In genomic region chr1:26279598-26280332, GRCh38 we compare ENCODE assay signal across 1 cellular context.
TF ChIP-seq lines count a peak whose summit lies in the region.

Gene SH3BGRL3, plus strand, starts transcription at chr1:26280086. Its CDS starts 70 bp downstream, at chr1:26280156.

TF ChIP-seq in HepG2, 621 proteins besides CTCF, POLR2A, EP300 and RAD21 (continued from another document and continues in another):
- no peak for TF ChIP-seq MTF2 (CRISPR knock-in tag; IDR thresholded peaks at IDR 0.05; ENCODE audit: borderline replicate concordance)
- TF ChIP-seq ZNF790 (CRISPR knock-in tag; IDR thresholded peaks at IDR 0.05; ENCODE audit: borderline replicate concordance), result peak; percentile 85; the same call in 1 of the 2 replicates
- TF ChIP-seq MAFK (conservative IDR thresholded peaks at IDR 0.05 in 1 of 2, IDR thresholded peaks at IDR 0.05 in 1 of 2; ENCODE audit: low read length in 2 of 2), result no peak
- no peak for TF ChIP-seq ZNF33B (CRISPR knock-in tag; IDR thresholded peaks at IDR 0.05)
- no peak for TF ChIP-seq NFKBIZ (CRISPR knock-in tag; IDR thresholded peaks at IDR 0.05)
- TF ChIP-seq, protein P1, sequence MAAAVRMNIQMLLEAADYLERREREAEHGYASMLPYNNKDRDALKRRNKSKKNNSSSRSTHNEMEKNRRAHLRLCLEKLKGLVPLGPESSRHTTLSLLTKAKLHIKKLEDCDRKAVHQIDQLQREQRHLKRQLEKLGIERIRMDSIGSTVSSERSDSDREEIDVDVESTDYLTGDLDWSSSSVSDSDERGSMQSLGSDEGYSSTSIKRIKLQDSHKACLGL (CRISPR knock-in tag; IDR thresholded peaks at IDR 0.05), result peak; percentile 71
- TF ChIP-seq NFIC (IDR thresholded peaks at IDR 0.05; ENCODE audit: low read length), result no peak
- no peak for TF ChIP-seq ZNF720 (CRISPR knock-in tag; IDR thresholded peaks at IDR 0.05)
- TF ChIP-seq, protein P2, sequence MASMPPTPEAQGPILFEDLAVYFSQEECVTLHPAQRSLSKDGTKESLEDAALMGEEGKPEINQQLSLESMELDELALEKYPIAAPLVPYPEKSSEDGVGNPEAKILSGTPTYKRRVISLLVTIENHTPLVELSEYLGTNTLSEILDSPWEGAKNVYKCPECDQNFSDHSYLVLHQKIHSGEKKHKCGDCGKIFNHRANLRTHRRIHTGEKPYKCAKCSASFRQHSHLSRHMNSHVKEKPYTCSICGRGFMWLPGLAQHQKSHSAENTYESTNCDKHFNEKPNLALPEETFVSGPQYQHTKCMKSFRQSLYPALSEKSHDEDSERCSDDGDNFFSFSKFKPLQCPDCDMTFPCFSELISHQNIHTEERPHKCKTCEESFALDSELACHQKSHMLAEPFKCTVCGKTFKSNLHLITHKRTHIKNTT (CRISPR knock-in tag; IDR thresholded peaks at IDR 0.05), result no peak
- TF ChIP-seq ZMAT5 (CRISPR knock-in tag; IDR thresholded peaks at IDR 0.05; ENCODE audit: borderline replicate concordance, low read depth), result no peak
- TF ChIP-seq HOXA7 (CRISPR knock-in tag; IDR thresholded peaks at IDR 0.05), result no peak
- TF ChIP-seq KDM5A (IDR thresholded peaks at IDR 0.05; ENCODE audit: borderline replicate concordance, low read length), result no peak
- TF ChIP-seq MLLT10 (CRISPR knock-in tag; IDR thresholded peaks at IDR 0.05), result no peak
- peak; percentile 92 for TF ChIP-seq AGO1 (IDR thresholded peaks at IDR 0.05; ENCODE audit: low read depth, low read length, poor library complexity, severe bottlenecking)
- no peak; the same call in 1 of the 2 replicates for TF ChIP-seq GMEB2 (CRISPR knock-in tag; IDR thresholded peaks at IDR 0.05; ENCODE audit: low read depth)
- TF ChIP-seq HES4 (CRISPR knock-in tag; IDR thresholded peaks at IDR 0.05; ENCODE audit: borderline replicate concordance), result peak; percentile 70; the same call in 1 of the 2 replicates
- peak; percentile 44; the same call in 1 of the 2 replicates for TF ChIP-seq IRF2 (CRISPR knock-in tag; IDR thresholded peaks at IDR 0.05)
- TF ChIP-seq ZNF510 (CRISPR knock-in tag; IDR thresholded peaks at IDR 0.05; ENCODE audit: low read depth), result 0 out of 2 replicates have a peak, but pooled peaks have one; percentile 43
- TF ChIP-seq ZMYM4 (CRISPR knock-in tag; IDR thresholded peaks at IDR 0.05), result peak; percentile 35; the same call in 1 of the 2 replicates
- TF ChIP-seq ZNF562 (CRISPR knock-in tag; IDR thresholded peaks at IDR 0.05; ENCODE audit: borderline replicate concordance), result no peak
- TF ChIP-seq THAP8 (CRISPR knock-in tag; IDR thresholded peaks at IDR 0.05; ENCODE audit: borderline replicate concordance), result no peak
- TF ChIP-seq THAP7 (CRISPR knock-in tag; IDR thresholded peaks at IDR 0.05), result no peak; the same call in none of the 2 replicates
- TF ChIP-seq AKAP8 (CRISPR knock-in tag; IDR thresholded peaks at IDR 0.05), result peak; percentile 98
- TF ChIP-seq MTA1 (CRISPR knock-in tag; IDR thresholded peaks at IDR 0.05; ENCODE audit: borderline replicate concordance), result no peak
- TF ChIP-seq SALL1 (CRISPR knock-in tag; IDR thresholded peaks at IDR 0.05), result peak; percentile 75
- TF ChIP-seq PRDM4 (CRISPR knock-in tag; IDR thresholded peaks at IDR 0.05; ENCODE audit: borderline replicate concordance), result no peak
- TF ChIP-seq ZNF574 (CRISPR knock-in tag; IDR thresholded peaks at IDR 0.05), result peak; percentile 69; the same call in 1 of the 2 replicates
- peak; percentile 25; the same call in 1 of the 2 replicates for TF ChIP-seq THAP11 (CRISPR knock-in tag; IDR thresholded peaks at IDR 0.05)
- TF ChIP-seq ZNF841 (CRISPR knock-in tag; IDR thresholded peaks at IDR 0.05; ENCODE audit: borderline replicate concordance), result no peak
- TF ChIP-seq PCBP2 (optimal IDR thresholded peaks at IDR 0.05; ENCODE audit: low read depth, low read length, poor library complexity, severe bottlenecking), result no peak
- TF ChIP-seq, protein P3, sequence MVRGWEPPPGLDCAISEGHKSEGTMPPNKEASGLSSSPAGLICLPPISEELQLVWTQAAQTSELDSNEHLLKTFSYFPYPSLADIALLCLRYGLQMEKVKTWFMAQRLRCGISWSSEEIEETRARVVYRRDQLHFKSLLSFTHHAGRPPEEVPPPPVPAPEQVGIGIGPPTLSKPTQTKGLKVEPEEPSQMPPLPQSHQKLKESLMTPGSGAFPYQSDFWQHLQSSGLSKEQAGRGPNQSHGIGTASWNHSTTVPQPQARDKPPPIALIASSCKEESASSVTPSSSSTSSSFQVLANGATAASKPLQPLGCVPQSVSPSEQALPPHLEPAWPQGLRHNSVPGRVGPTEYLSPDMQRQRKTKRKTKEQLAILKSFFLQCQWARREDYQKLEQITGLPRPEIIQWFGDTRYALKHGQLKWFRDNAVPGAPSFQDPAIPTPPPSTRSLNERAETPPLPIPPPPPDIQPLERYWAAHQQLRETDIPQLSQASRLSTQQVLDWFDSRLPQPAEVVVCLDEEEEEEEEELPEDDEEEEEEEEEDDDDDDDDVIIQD (CRISPR knock-in tag; IDR thresholded peaks at IDR 0.05; ENCODE audit: low read depth), result no peak
- TF ChIP-seq NR1H2 (CRISPR knock-in tag; IDR thresholded peaks at IDR 0.05; ENCODE audit: borderline replicate concordance, low read depth), result no peak
- TF ChIP-seq ATF7 (IDR thresholded peaks at IDR 0.05), result no peak
- no peak for TF ChIP-seq ATF7 (CRISPR knock-in tag; IDR thresholded peaks at IDR 0.05)
- no peak; the same call in 1 of the 2 replicates for TF ChIP-seq ZNF670 (CRISPR knock-in tag; IDR thresholded peaks at IDR 0.05; ENCODE audit: borderline replicate concordance)
- TF ChIP-seq, protein P4, sequence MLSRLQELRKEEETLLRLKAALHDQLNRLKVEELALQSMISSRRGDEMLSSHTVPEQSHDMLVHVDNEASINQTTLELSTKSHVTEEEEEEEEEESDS (CRISPR knock-in tag; IDR thresholded peaks at IDR 0.05; ENCODE audit: borderline replicate concordance), result 0 out of 2 replicates have a peak, but pooled peaks have one; percentile 68
- peak; percentile 50; the same call in 1 of the 2 replicates for TF ChIP-seq MYC (CRISPR knock-in tag; IDR thresholded peaks at IDR 0.05; ENCODE audit: borderline replicate concordance)
- TF ChIP-seq NCOA5 (CRISPR knock-in tag; IDR thresholded peaks at IDR 0.05), result no peak
- TF ChIP-seq GABPA (IDR thresholded peaks at IDR 0.05; ENCODE audit: low read depth, low read length), result peak; percentile 35
- TF ChIP-seq GABPA (CRISPR knock-in tag; IDR thresholded peaks at IDR 0.05; ENCODE audit: low read depth), result no peak
- TF ChIP-seq TEF (CRISPR knock-in tag; IDR thresholded peaks at IDR 0.05), result no peak
- TF ChIP-seq ZNF12 (CRISPR knock-in tag; IDR thresholded peaks at IDR 0.05), result 0 out of 2 replicates have a peak, but pooled peaks have one; percentile 10
- no peak for TF ChIP-seq ZSCAN20 (CRISPR knock-in tag; IDR thresholded peaks at IDR 0.05; ENCODE audit: borderline replicate concordance)
- peak; percentile 86 for TF ChIP-seq RNF2 (conservative IDR thresholded peaks at IDR 0.05; ENCODE audit: low read depth)
- no peak for TF ChIP-seq CHD4 (IDR thresholded peaks at IDR 0.05; ENCODE audit: borderline replicate concordance, low read length)
- TF ChIP-seq ZNF547 (CRISPR knock-in tag; IDR thresholded peaks at IDR 0.05), result peak; percentile 42; the same call in 1 of the 2 replicates
- TF ChIP-seq, protein P5, sequence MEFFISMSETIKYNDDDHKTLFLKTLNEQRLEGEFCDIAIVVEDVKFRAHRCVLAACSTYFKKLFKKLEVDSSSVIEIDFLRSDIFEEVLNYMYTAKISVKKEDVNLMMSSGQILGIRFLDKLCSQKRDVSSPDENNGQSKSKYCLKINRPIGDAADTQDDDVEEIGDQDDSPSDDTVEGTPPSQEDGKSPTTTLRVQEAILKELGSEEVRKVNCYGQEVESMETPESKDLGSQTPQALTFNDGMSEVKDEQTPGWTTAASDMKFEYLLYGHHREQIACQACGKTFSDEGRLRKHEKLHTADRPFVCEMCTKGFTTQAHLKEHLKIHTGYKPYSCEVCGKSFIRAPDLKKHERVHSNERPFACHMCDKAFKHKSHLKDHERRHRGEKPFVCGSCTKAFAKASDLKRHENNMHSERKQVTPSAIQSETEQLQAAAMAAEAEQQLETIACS (CRISPR knock-in tag; IDR thresholded peaks at IDR 0.05), result no peak
- TF ChIP-seq, protein P6, sequence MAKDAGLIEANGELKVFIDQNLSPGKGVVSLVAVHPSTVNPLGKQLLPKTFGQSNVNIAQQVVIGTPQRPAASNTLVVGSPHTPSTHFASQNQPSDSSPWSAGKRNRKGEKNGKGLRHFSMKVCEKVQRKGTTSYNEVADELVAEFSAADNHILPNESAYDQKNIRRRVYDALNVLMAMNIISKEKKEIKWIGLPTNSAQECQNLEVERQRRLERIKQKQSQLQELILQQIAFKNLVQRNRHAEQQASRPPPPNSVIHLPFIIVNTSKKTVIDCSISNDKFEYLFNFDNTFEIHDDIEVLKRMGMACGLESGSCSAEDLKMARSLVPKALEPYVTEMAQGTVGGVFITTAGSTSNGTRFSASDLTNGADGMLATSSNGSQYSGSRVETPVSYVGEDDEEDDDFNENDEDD (CRISPR knock-in tag; IDR thresholded peaks at IDR 0.05; ENCODE audit: borderline replicate concordance), result peak; percentile 76; the same call in 1 of the 2 replicates
- TF ChIP-seq TFDP2 (CRISPR knock-in tag; IDR thresholded peaks at IDR 0.05), result peak; percentile 79
- TF ChIP-seq ZSCAN22 (CRISPR knock-in tag; IDR thresholded peaks at IDR 0.05), result peak; percentile 22; the same call in 1 of the 2 replicates
